In the genomic region with DNA sequence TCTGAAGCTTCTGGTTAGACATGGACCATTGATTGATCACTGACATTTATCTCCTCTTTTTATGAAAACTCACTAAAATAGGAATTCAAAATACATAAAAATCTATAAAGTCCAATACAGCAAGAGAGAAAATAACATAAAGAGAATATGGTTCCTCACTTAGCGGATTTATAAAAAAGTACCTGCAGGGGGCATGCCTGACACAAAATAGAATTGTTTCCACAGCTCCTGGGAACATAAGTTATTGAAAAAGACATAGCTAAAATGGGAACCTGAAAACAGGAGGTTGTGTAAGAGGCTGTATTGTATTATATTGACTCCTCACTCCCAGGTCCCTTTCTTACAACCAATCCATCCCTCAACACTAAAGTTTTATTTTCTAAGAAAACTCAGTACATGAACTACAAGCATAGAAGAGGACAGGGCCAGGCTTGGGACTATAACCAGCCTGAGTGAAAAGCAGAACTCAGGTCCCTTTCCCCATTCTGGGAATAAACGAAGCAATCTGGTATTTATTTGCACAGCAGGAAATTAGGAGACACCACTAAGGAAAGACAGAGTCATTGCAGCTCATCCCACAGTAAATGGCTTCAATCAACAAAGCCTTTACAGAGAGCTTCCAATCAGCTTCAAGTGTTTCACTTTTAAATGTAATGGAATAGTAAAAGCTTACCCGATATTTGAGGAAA, we compare ENCODE assay signal across 9 cellular contexts.
DNase-seq lines count a peak whose midpoint lies in the region; ATAC-seq, FAIRE-seq and TF ChIP-seq lines count a peak whose summit lies in the region.
"Had no signal": no experiment of that assay in that cellular context is flagged by ENCODE, and none has a peak within 500 bp of the region (broad histone marks: within the 10 kb centered on the region; RNA-seq: fewer than 3 reads in every experiment).

No MANE protein-coding gene starts in this region.

- DNase-seq in GF-D8 (lab: John Stamatoyannopoulos, UW) (peak; percentile 12), HAP-1 (ENCODE audit: low spot score in 2 of 2) (peak; percentile 38 to 58), NCI-H1436 (lab: John Stamatoyannopoulos, UW) (peak; percentile 29), bronchial epithelial cell (ENCODE audit: low read depth) (peak; percentile 33), body of pancreas (no peak), NCI-H2029 treated with DMSO at 0.1 percent for 48 hours (lab: John Stamatoyannopoulos, UW) (no peak)
- DNase-seq in stimulated activated CD4-positive, alpha-beta T cell treated with anti-CD3 and anti-CD28 coated beads, Interleukin-15, amount 100 ng/mL, for 24 hours = no peak
- DNase-seq in stimulated activated naive CD4-positive, alpha-beta T cell treated with Interleukin-2 at 50 U/mL for 16 hours (lab: John Stamatoyannopoulos, UW) = no peak
- DNase-seq: stimulated activated naive B cell treated with anti-CD40 and anti-IgM and Interleukin-4, amounts not matched to agents 10 μg/mL and 1 μg/mL and 100 μg/mL, for 72 hours had no signal

- H3K27me3 ChIP-seq in HAP-1 (ENCODE audit: low read depth) = no peaks in the 10 kb centered on the region
- H3K27me3 ChIP-seq in bronchial epithelial cell (ENCODE audit: control insufficient read depth, insufficient read depth, low read length) = no peaks in the 10 kb centered on the region
- no peaks in the 10 kb centered on the region for H3K27me3 ChIP-seq in body of pancreas

- no peak for TF ChIP-seq POLR2A in body of pancreas (IDR thresholded peaks at IDR 0.05)

- H3K4me1 ChIP-seq in HAP-1 = peaks cover 6% of the 10 kb centered on the region
- no peaks in the 10 kb centered on the region for H3K4me1 ChIP-seq in body of pancreas

- H3K9me3 ChIP-seq in HAP-1 = no peaks in the 10 kb centered on the region
- no peaks in the 10 kb centered on the region for H3K9me3 ChIP-seq in body of pancreas

- no peak for ATAC-seq in body of pancreas

- peak; percentile 32 for TF ChIP-seq CTCF in bronchial epithelial cell (IDR thresholded peaks at IDR 0.05; ENCODE audit: insufficient read depth, low read length, severe bottlenecking)
- peak in 1 of 7 experiments; percentile 10 for TF ChIP-seq CTCF in body of pancreas (IDR thresholded peaks at IDR 0.05)

- intact Hi-C loops in body of pancreas (cut with DNase I) = no loop called here

- in situ Hi-C loops in HAP-1 (cut with MboI; ENCODE audit: low sequenced_read_pairs) = no loop called here

- no peak for FAIRE-seq in bronchial epithelial cell (lab: Jason Lieb, UNC)

- H3K36me3 ChIP-seq in HAP-1 (replicated peaks) (no peaks in the 10 kb centered on the region), bronchial epithelial cell (ENCODE audit: control insufficient read depth, insufficient read depth, low read length) (no peaks in the 10 kb centered on the region), body of pancreas (replicated peaks in 1 of 2; ENCODE audit: insufficient read depth in 1 of 2, low read depth in 2 of 2) (no peaks in the 10 kb centered on the region)

- WGBS in body of pancreas, 2 donors = 33 to 52% methylated on average over 3 of the region's 3 CpGs

- H3K27ac ChIP-seq in body of pancreas = no peak overlapping the region

- H3K4me3 ChIP-seq in HAP-1 (no peak overlapping the region), bronchial epithelial cell (ENCODE audit: low read depth, low read length) (no peak overlapping the region), body of pancreas (no peak overlapping the region)

Comparison
In these comparisons a context has a peak if more than half of its experiments do, and no peak if none do; other contexts are left out.
1. DNase-seq: peak in GF-D8 (single experiment), HAP-1 (2 of 2), NCI-H1436 (single experiment) and bronchial epithelial cell (single experiment); none in body of pancreas (0 of 4), stimulated activated CD4-positive, alpha-beta T cell treated with anti-CD3 and anti-CD28 coated beads, Interleukin-15, amount 100 ng/mL, for 24 hours (single experiment), stimulated activated naive CD4-positive, alpha-beta T cell treated with Interleukin-2 at 50 U/mL for 16 hours (single experiment) and NCI-H2029 treated with DMSO at 0.1 percent for 48 hours (single experiment).